In the genomic region with DNA sequence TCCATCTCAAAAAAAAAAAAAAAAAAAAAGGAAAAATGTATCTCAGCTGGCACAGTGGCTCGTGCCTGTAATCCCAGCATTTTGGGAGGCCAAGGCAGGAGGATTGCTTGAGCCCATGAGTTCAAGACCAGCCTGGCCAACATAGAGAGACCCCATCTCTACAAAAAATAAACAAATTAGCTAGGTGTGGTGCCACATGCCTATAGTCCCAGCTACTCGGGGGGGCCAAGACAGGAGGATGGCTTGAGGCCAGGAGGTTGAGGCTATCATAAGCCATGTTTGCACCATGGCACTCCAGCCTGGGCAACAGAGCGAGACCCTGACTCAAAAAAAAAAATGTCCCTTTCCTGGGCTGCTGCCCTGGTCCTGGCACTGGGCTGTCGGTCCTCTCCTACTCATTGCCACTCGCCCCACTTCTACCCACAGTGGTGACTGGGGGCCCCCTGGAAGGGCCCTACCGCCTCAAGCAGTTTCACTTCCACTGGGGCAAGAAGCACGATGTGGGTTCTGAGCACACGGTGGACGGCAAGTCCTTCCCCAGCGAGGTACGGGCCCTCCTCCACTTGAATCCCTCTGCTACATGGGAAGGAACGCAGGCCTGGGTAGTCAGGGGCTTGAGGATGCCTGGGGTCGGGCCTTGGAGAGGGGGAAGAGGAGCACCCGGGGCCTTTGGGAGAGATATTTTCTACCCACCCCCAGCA, we compare ENCODE assay signal across 20 cellular contexts. TPM values are rescaled to one million over a fixed set of nuclear protein-coding genes. Genes with fewer than 3 reads are reported as not detected.
DNase-seq lines count a peak whose midpoint lies in the region; ATAC-seq and TF ChIP-seq lines count a peak whose summit lies in the region.
"Had no signal": no experiment of that assay in that cellular context is flagged by ENCODE, and none has a peak within 500 bp of the region (broad histone marks: within the 10 kb centered on the region; RNA-seq: fewer than 3 reads in every experiment).

No MANE protein-coding gene starts in this region.

- H3K27ac ChIP-seq in HEK293 (ENCODE audit: extremely low read depth, low read depth, low read length) (no peak overlapping the region), RWPE2 (ENCODE audit: poor library complexity, severe bottlenecking) (no peak overlapping the region)
- H3K27ac ChIP-seq in naive thymus-derived CD4-positive, alpha-beta T cell (ENCODE audit: low read depth, low read length): no peak overlapping the region

- CTCF ChIA-PET in HEK293 (lab: Yijun Ruan, JAX): interaction anchor here (1.2 to 6.3 kb wide), 3 partner anchors 17 to 242 kb away, joined by 3 to 42 read pairs (median 14); a partner anchor contains a TSS
- CTCF ChIA-PET in naive thymus-derived CD4-positive, alpha-beta T cell (lab: Charles Lee): interaction anchor here (1.3 kb wide), 1 partner anchor 17 kb away, joined by 3 read pairs; no protein-coding TSS in a partner anchor

- DNase-seq in AG08395 (ENCODE audit: low spot score): peak; percentile 0
- DNase-seq in RWPE2 (ENCODE audit: low spot score): peak; percentile 25
- no peak for DNase-seq in naive thymus-derived CD4-positive, alpha-beta T cell
- no peak for DNase-seq in stimulated activated CD4-positive, alpha-beta T cell treated with anti-CD3 and anti-CD28 coated beads, Interleukin-1b, Interleukin-23, amount 100 ng/mL, for 48 hours
- no peak for DNase-seq in NCI-H2107 treated with DMSO at 0.1 percent for 48 hours (lab: John Stamatoyannopoulos, UW; ENCODE audit: unreplicated experiment)
- DNase-seq: ACHN; BE2C; CD8-positive, alpha-beta T cell; DND-41; GDM1; Kasumi-1; NCI-H1436 treated with DMSO at 0.1 percent for 48 hours; NCI-H2081; NCI-H2227 treated with DMSO at 0.1 percent for 48 hours; NCI-H524 treated with DMSO at 0.1 percent for 48 hours; SHP77 treated with DMSO at 0.1 percent for 48 hours had no signal

- intact Hi-C loops in naive thymus-derived CD4-positive, alpha-beta T cell (cut with micrococcal nuclease): no loop called here

- ATAC-seq in RWPE2 (ENCODE audit: low read depth) (no peak), GM18907 (IDR thresholded peaks at IDR 0.05; ENCODE audit: unreplicated experiment) (no peak)
- peak; percentile 31 for ATAC-seq in naive thymus-derived CD4-positive, alpha-beta T cell
- ATAC-seq: CD8-positive, alpha-beta T cell; Panc1 had no signal

- no peak overlapping the region for H3K27ac Mint-ChIP-seq in naive thymus-derived CD4-positive, alpha-beta T cell
- H3K27ac Mint-ChIP-seq: CD8-positive, alpha-beta T cell had no signal

- H3K4me3 ChIP-seq in HEK293 (ENCODE audit: low read depth, low read length) (no peak overlapping the region), RWPE2 (ENCODE audit: severe bottlenecking) (no peak overlapping the region)
- no peak overlapping the region for H3K4me3 ChIP-seq in naive thymus-derived CD4-positive, alpha-beta T cell (ENCODE audit: low read length)

- H3K36me3 Mint-ChIP-seq in naive thymus-derived CD4-positive, alpha-beta T cell: no peaks in the 10 kb centered on the region
- H3K36me3 Mint-ChIP-seq: CD8-positive, alpha-beta T cell had no signal

- H3K4me1 ChIP-seq in HEK293 (ENCODE audit: control insufficient read depth, insufficient read depth, low read length) (no peaks in the 10 kb centered on the region), RWPE2 (ENCODE audit: insufficient read depth, poor library complexity, severe bottlenecking) (no peaks in the 10 kb centered on the region)
- no peaks in the 10 kb centered on the region for H3K4me1 ChIP-seq in naive thymus-derived CD4-positive, alpha-beta T cell (ENCODE audit: control insufficient read depth in 2 of 2, insufficient read depth in 2 of 2, low read length in 2 of 2)
- H3K4me1 ChIP-seq: BE2C had no signal

- TF ChIP-seq CTCF in HEK293 (tag by site-specific recombination; IDR thresholded peaks at IDR 0.05) (no peak), RWPE2 (IDR thresholded peaks at IDR 0.05; ENCODE audit: poor library complexity, severe bottlenecking) (no peak)

- peaks cover 12 to 26% (median 17%) of the 10 kb centered on the region in 5 donors for H3K27me3 Mint-ChIP-seq in naive thymus-derived CD4-positive, alpha-beta T cell

- peaks cover 0 to 16% (median 0%) of the 10 kb centered on the region in 7 donors for H3K4me1 Mint-ChIP-seq in naive thymus-derived CD4-positive, alpha-beta T cell

- peaks cover 13% of the 10 kb centered on the region for H3K27me3 ChIP-seq in RWPE2 (ENCODE audit: insufficient read depth, poor library complexity, severe bottlenecking)
- H3K27me3 ChIP-seq in naive thymus-derived CD4-positive, alpha-beta T cell (ENCODE audit: control insufficient read depth in 2 of 2, insufficient read depth in 2 of 2, low read length in 2 of 2): no peaks in the 10 kb centered on the region

- POLR2A ChIA-PET in HEK293 (lab: Yijun Ruan, JAX): interaction anchor here (0.7 to 0.9 kb wide), 2 partner anchors 9 to 40 kb away, joined by 6 read pairs; no protein-coding TSS in a partner anchor
- POLR2A ChIA-PET in naive thymus-derived CD4-positive, alpha-beta T cell (lab: Charles Lee): interaction anchor here (1.9 kb wide), 1 partner anchor 20 kb away, joined by 5 read pairs; a partner anchor contains a TSS

- no peak overlapping the region for H3K4me3 Mint-ChIP-seq in naive thymus-derived CD4-positive, alpha-beta T cell
- H3K4me3 Mint-ChIP-seq: CD8-positive, alpha-beta T cell had no signal

- H3K36me3 ChIP-seq in HEK293 (ENCODE audit: control insufficient read depth in 2 of 2, insufficient read depth in 1 of 2, low read length in 2 of 2) (no peaks in the 10 kb centered on the region), RWPE2 (ENCODE audit: low read depth) (no peaks in the 10 kb centered on the region)
- H3K36me3 ChIP-seq in naive thymus-derived CD4-positive, alpha-beta T cell (ENCODE audit: control insufficient read depth in 2 of 3, insufficient read depth in 3 of 3, low read length in 3 of 3): no peaks in the 10 kb centered on the region
- H3K36me3 ChIP-seq: BE2C had no signal

- H3K9me3 ChIP-seq in HEK293 (ENCODE audit: control insufficient read depth, insufficient read depth, low read depth, low read length) (no peaks in the 10 kb centered on the region), RWPE2 (ENCODE audit: severe bottlenecking) (no peaks in the 10 kb centered on the region)
- H3K9me3 ChIP-seq in naive thymus-derived CD4-positive, alpha-beta T cell (ENCODE audit: control insufficient read depth in 2 of 3, low read length in 3 of 3): no peaks in the 10 kb centered on the region
- H3K9me3 ChIP-seq: BE2C had no signal

- H3K9me3 Mint-ChIP-seq in naive thymus-derived CD4-positive, alpha-beta T cell: peaks cover 0 to 2% (median 0%) of the 10 kb centered on the region in 11 donors
- H3K9me3 Mint-ChIP-seq: CD8-positive, alpha-beta T cell had no signal

TF ChIP-seq in HEK293, 187 proteins besides CTCF, POLR2A, EP300 and RAD21:
- TF ChIP-seq, protein P1, sequence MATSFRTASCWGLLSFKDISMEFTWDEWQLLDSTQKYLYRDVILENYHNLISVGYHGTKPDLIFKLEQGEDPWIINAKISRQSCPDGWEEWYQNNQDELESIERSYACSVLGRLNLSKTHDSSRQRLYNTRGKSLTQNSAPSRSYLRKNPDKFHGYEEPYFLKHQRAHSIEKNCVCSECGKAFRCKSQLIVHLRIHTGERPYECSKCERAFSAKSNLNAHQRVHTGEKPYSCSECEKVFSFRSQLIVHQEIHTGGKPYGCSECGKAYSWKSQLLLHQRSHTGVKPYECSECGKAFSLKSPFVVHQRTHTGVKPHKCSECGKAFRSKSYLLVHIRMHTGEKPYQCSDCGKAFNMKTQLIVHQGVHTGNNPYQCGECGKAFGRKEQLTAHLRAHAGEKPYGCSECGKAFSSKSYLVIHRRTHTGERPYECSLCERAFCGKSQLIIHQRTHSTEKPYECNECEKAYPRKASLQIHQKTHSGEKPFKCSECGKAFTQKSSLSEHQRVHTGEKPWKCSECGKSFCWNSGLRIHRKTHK (tag by site-specific recombination; IDR thresholded peaks at IDR 0.05): no peak
- TF ChIP-seq ZNF121 (tag by site-specific recombination; IDR thresholded peaks at IDR 0.05): peak; percentile 70; the same call in 1 of the 2 replicates
TF ChIP-seq in HEK293: peak in this region for 1.

RNA-seq across cellular contexts. Expression of a gene that starts 6.1 kb away (rescaled TPM):
- not detected for total RNA-seq in naive thymus-derived CD4-positive, alpha-beta T cell
- not detected for polyA plus RNA-seq in naive thymus-derived CD4-positive, alpha-beta T cell
- total RNA-seq: CD8-positive, alpha-beta T cell had no signal

RNA-seq across cellular contexts. Expression of a gene that starts 19.5 kb away (rescaled TPM):
- 10 to 100 TPM; 62.3 to 96.6 (median 90.7) TPM for total RNA-seq in naive thymus-derived CD4-positive, alpha-beta T cell
- polyA plus RNA-seq in naive thymus-derived CD4-positive, alpha-beta T cell: 100 to 1,000 TPM; 103 TPM

RNA-seq across cellular contexts. Expression of a gene that starts 30.1 kb away (rescaled TPM):
- total RNA-seq in naive thymus-derived CD4-positive, alpha-beta T cell: 10 to 100 TPM in 3 of 5 experiments, 1 to 10 TPM in 2; 4.5 to 24.0 (median 15.9) TPM
- polyA plus RNA-seq in naive thymus-derived CD4-positive, alpha-beta T cell: 1 to 10 TPM; 1.6 to 2.6 TPM

RNA-seq across cellular contexts. Expression of a gene that starts 48.9 kb away (rescaled TPM):
- under 1 TPM in 4 of 5 experiments, not detected in 1; 0.16 to 0.83 (median 0.37) TPM for total RNA-seq in naive thymus-derived CD4-positive, alpha-beta T cell
- not detected for polyA plus RNA-seq in naive thymus-derived CD4-positive, alpha-beta T cell
- total RNA-seq: CD8-positive, alpha-beta T cell; H1 had no signal
- polyA plus RNA-seq: H1 had no signal

Comparison
In these comparisons a context has a peak if more than half of its experiments do, and no peak if none do; other contexts are left out.
1. DNase-seq: peak in AG08395 (single experiment) and RWPE2 (single experiment); none in naive thymus-derived CD4-positive, alpha-beta T cell (0 of 9), stimulated activated CD4-positive, alpha-beta T cell treated with anti-CD3 and anti-CD28 coated beads, Interleukin-1b, Interleukin-23, amount 100 ng/mL, for 48 hours (single experiment) and NCI-H2107 treated with DMSO at 0.1 percent for 48 hours (single experiment).